ENCODE assay signal across 12 cellular contexts in genomic region chr4:142565771-142566170, GRCh38.
DNase-seq lines count a peak whose midpoint lies in the region; ATAC-seq and TF ChIP-seq lines count a peak whose summit lies in the region.
"Had no signal": no experiment of that assay in that cellular context is flagged by ENCODE, and none has a peak within 500 bp of the region (broad histone marks: within the 10 kb centered on the region; RNA-seq: fewer than 3 reads in every experiment).

No MANE protein-coding gene starts in this region.

- intact Hi-C loops in Calu3 (cut with micrococcal nuclease; ENCODE audit: unreplicated experiment): loop anchor here (2.0 to 10.0 kb wide), 4 partner anchors 37 to 441 kb away; no protein-coding TSS in a partner anchor

- H3K36me3 Mint-ChIP-seq in Calu3 (ENCODE audit: insufficient read depth, unreplicated experiment): peaks cover 17% of the 10 kb centered on the region
- peaks cover 4% of the 10 kb centered on the region for H3K36me3 Mint-ChIP-seq in activated naive CD8-positive, alpha-beta T cell
- H3K36me3 Mint-ChIP-seq: type B pancreatic cell had no signal

- ATAC-seq in HG02759 (IDR thresholded peaks at IDR 0.05; ENCODE audit: unreplicated experiment) (peak; percentile 41), HG03378 (IDR thresholded peaks at IDR 0.05; ENCODE audit: unreplicated experiment) (no peak), GM18861 (IDR thresholded peaks at IDR 0.05; ENCODE audit: unreplicated experiment) (no peak)

- peak overlapping the region; percentile 20 to 47 for H3K9ac ChIP-seq in mucosa of rectum (ENCODE audit: low read depth in 1 of 2, low read length in 2 of 2)

- BruUV-seq in Calu3 (replicated peaks; lab: Mats Ljungman, UMichigan): no TSS peak

- CTCF ChIA-PET in Calu3 (lab: Charles Lee): no interaction called here

- H3K9me3 ChIP-seq in mucosa of rectum (ENCODE audit: control insufficient read depth in 2 of 2, low read length in 2 of 2): no peaks in the 10 kb centered on the region
- H3K9me3 ChIP-seq: left ventricle myocardium inferior had no signal

- peaks cover 48% of the 10 kb centered on the region for H3K4me1 Mint-ChIP-seq in Calu3 (ENCODE audit: low read depth, unreplicated experiment)
- H3K4me1 Mint-ChIP-seq in activated naive CD8-positive, alpha-beta T cell (ENCODE audit: low read depth): peaks cover 67% of the 10 kb centered on the region

- H3K9me3 Mint-ChIP-seq in Calu3 (ENCODE audit: low read depth, unreplicated experiment): no peaks in the 10 kb centered on the region
- H3K9me3 Mint-ChIP-seq in activated naive CD8-positive, alpha-beta T cell (ENCODE audit: low read depth): peaks cover 4% of the 10 kb centered on the region

- H3K27ac Mint-ChIP-seq in Calu3 (ENCODE audit: unreplicated experiment): peak overlapping the region; percentile 100
- peak overlapping the region; percentile 95 for H3K27ac Mint-ChIP-seq in activated naive CD8-positive, alpha-beta T cell
- H3K27ac Mint-ChIP-seq: type B pancreatic cell had no signal

- no peaks in the 10 kb centered on the region for H3K27me3 ChIP-seq in mucosa of rectum (ENCODE audit: control insufficient read depth in 2 of 2, insufficient read depth in 2 of 2, low read length in 2 of 2)

- peak overlapping the region; percentile 75 for H3K4me3 Mint-ChIP-seq in Calu3 (ENCODE audit: low read depth, unreplicated experiment)
- peak overlapping the region; percentile 88 for H3K4me3 Mint-ChIP-seq in activated naive CD8-positive, alpha-beta T cell
- H3K4me3 Mint-ChIP-seq: type B pancreatic cell had no signal

- no peak for TF ChIP-seq CTCF in Calu3 (IDR thresholded peaks at IDR 0.05; ENCODE audit: unreplicated experiment)

- DNase-seq in Calu3: no peak
- DNase-seq in AG08395 (ENCODE audit: low spot score): no peak
- DNase-seq in DMS53 (lab: John Stamatoyannopoulos, UW): no peak
- DNase-seq: COR-L47, left ventricle myocardium inferior, NCI-H1092 treated with DMSO at 0.1 percent for 48 hours had no signal

- peak overlapping the region; percentile 47 to 66 for H3K4me3 ChIP-seq in mucosa of rectum (ENCODE audit: low read length in 2 of 2)
- H3K4me3 ChIP-seq: left ventricle myocardium inferior had no signal

- no peaks in the 10 kb centered on the region for H3K27me3 Mint-ChIP-seq in Calu3 (ENCODE audit: unreplicated experiment)
- no peaks in the 10 kb centered on the region for H3K27me3 Mint-ChIP-seq in activated naive CD8-positive, alpha-beta T cell
- H3K27me3 Mint-ChIP-seq: type B pancreatic cell had no signal

- peaks cover 0 to 18% of the 10 kb centered on the region in 2 donors for H3K4me1 ChIP-seq in mucosa of rectum (ENCODE audit: control insufficient read depth in 2 of 2, insufficient read depth in 2 of 2, low read length in 2 of 2)

- H3K27ac ChIP-seq in mucosa of rectum (ENCODE audit: low read depth in 2 of 2, low read length in 2 of 2): peak overlapping the region; percentile 38 to 57
- H3K27ac ChIP-seq: left ventricle myocardium inferior had no signal

- H3K36me3 ChIP-seq in mucosa of rectum (ENCODE audit: control insufficient read depth in 2 of 2, insufficient read depth in 2 of 2, low read length in 2 of 2): no peaks in the 10 kb centered on the region
- H3K36me3 ChIP-seq: left ventricle myocardium inferior had no signal
